ENCODE assay signal across 8 cellular contexts in the genomic region with DNA sequence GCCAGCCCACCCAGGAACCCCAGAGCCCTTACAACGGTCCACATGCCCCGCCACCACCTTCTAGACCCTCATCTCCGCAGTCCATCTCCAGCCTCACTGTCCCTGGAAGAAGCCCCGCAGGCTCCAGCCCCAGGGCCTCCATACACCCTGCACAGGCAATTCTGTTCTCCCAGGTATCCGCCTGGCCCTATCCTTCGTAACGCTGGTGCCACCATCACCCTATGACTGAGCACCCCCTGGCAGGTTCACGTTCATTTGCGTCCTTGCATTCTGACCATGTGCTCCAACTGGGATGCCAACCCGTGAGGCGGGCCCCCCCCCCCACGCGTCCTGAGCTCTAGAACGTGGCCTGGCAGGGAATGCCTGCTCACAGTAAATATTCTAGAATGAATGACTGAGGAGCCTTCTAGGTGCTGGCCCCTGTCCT. TPM values are rescaled to one million over a fixed set of nuclear protein-coding genes. Genes with fewer than 3 reads are reported as not detected.
DNase-seq lines count a peak whose midpoint lies in the region; ATAC-seq and TF ChIP-seq lines count a peak whose summit lies in the region.

No MANE protein-coding gene starts in this region.

- H3K36me3 Mint-ChIP-seq in nephron (ENCODE audit: low read depth): no peaks in the 10 kb centered on the region

- peak overlapping the region; percentile 78 to 81 (median 79) for H3K4me3 Mint-ChIP-seq in nephron

- peak overlapping the region; percentile 87 for H3K27ac ChIP-seq in cingulate gyrus (ENCODE audit: low read depth, low read length)

- H3K9me3 Mint-ChIP-seq in nephron: no peaks in the 10 kb centered on the region

- H3K36me3 ChIP-seq in BE2C: peaks cover 27% of the 10 kb centered on the region
- peaks cover 4% of the 10 kb centered on the region; the same call in 1 of the 2 replicates for H3K36me3 ChIP-seq in MG63

- TF ChIP-seq CTCF in BE2C (IDR thresholded peaks at IDR 0.05; ENCODE audit: low read depth, low read length) (no peak), nephron (IDR thresholded peaks at IDR 0.05; ENCODE audit: unreplicated experiment in 3 of 3) (no peak)

- peaks cover 14% of the 10 kb centered on the region for H3K4me1 ChIP-seq in BE2C

- H3K27ac Mint-ChIP-seq in nephron: peak overlapping the region; percentile 87 to 97 (median 91)

- H3K9me3 ChIP-seq in BE2C: no peaks in the 10 kb centered on the region
- no peaks in the 10 kb centered on the region for H3K9me3 ChIP-seq in MG63

- H3K4me3 ChIP-seq in BE2C (ENCODE audit: low read depth, low read length) (peak overlapping the region; percentile 26; the same call in 1 of the 2 replicates), MG63 (peak overlapping the region; percentile 77)

- H3K4me1 Mint-ChIP-seq in nephron: peaks cover 21% of the 10 kb centered on the region

- ATAC-seq in HG02763 (IDR thresholded peaks at IDR 0.05; ENCODE audit: unreplicated experiment) (no peak), HG03457 (IDR thresholded peaks at IDR 0.05; ENCODE audit: unreplicated experiment) (no peak)

- in situ Hi-C loops in ACHN (cut with HindIII; ENCODE audit: low pct_ligation_motif_present, low pct_unique_long_range_greater_than_20kb, low sequenced_read_pairs): no loop called here

- H3K27me3 ChIP-seq in BE2C (no peaks in the 10 kb centered on the region), MG63 (no peaks in the 10 kb centered on the region)

- peaks cover 12% of the 10 kb centered on the region for H3K27me3 Mint-ChIP-seq in nephron (ENCODE audit: low read depth)

- DNase-seq in BE2C (no peak), MG63 (no peak), NCI-H446 treated with DMSO at 0.1 percent for 48 hours (lab: John Stamatoyannopoulos, UW) (no peak), ACHN (no peak)

RNA-seq across cellular contexts. Expression of gene SCARB1, which starts 0.7 kb away (rescaled TPM):
- polyA plus RNA-seq in BE2C (2012; ENCODE audit: insufficient read depth, insufficient read length, low read depth): 107 TPM
- total RNA-seq in MG63 (2014; rRNA removed; shearing (Covaris generic); ENCODE audit: low replicate concordance): 35.4 and 66.8 TPM in 2 replicates

RNA-seq across cellular contexts. Expression of gene UBC, which starts 50.1 kb away (rescaled TPM):
- polyA plus RNA-seq in BE2C (2012; ENCODE audit: insufficient read depth, insufficient read length, low read depth): 1,839 TPM
- total RNA-seq in MG63 (2014; rRNA removed; shearing (Covaris generic); ENCODE audit: low replicate concordance): 1,042 and 1,166 TPM in 2 replicates
